Comparison of ENCODE assay signal across 8 cellular contexts in genomic region chr12:53452159-53453077, GRCh38. TPM values are rescaled to one million over a fixed set of nuclear protein-coding genes. Genes with fewer than 3 reads are reported as not detected.
DNase-seq lines count a peak whose midpoint lies in the region; ATAC-seq lines count a peak whose summit lies in the region.

No MANE protein-coding gene starts in this region.

- ATAC-seq in HG03103 (IDR thresholded peaks at IDR 0.05; ENCODE audit: low read depth, unreplicated experiment) = peak; percentile 13

- DNase-seq in EH (ENCODE audit: low read depth) = peak; percentile 88
- DNase-seq in NCI-H526 treated with DMSO at 0.1 percent for 48 hours (lab: John Stamatoyannopoulos, UW) = peak; percentile 33
- DNase-seq in activated CD8-positive, alpha-beta memory T cell treated with anti-CD3 and anti-CD28 coated beads for 24 hours = peak; percentile 93
- DNase-seq in effector CD4-positive, alpha-beta T cell = peak; percentile 71
- DNase-seq in lung microvascular endothelial cell (ENCODE audit: low read depth in 2 of 2) = peak; percentile 96
- DNase-seq in stimulated activated CD4-positive, alpha-beta T cell treated with anti-CD3 and anti-CD28 coated beads, TNF-alpha, amount 100 ng/mL, for 1 hour (ENCODE audit: low read depth in 3 of 3, low spot score in 1 of 3) = peak; percentile 53 to 66 (median 62)
- DNase-seq in DMS153 (lab: John Stamatoyannopoulos, UW) = no peak

RNA-seq across cellular contexts. Expression of gene PCBP2, which starts 0.5 kb away (rescaled TPM):
- total RNA-seq in lung microvascular endothelial cell = 299 TPM in 2 replicates

RNA-seq across cellular contexts. Expression of gene PRR13, which starts 10.9 kb away (rescaled TPM):
- total RNA-seq in lung microvascular endothelial cell = 14.1 and 17.9 TPM in 2 replicates

RNA-seq across cellular contexts. Expression of gene AMHR2, which starts 28.8 kb away (rescaled TPM):
- total RNA-seq in lung microvascular endothelial cell = not detected in 2 replicates

RNA-seq across cellular contexts. Expression of gene MAP3K12, which starts 46.8 kb away (rescaled TPM):
- 2.4 and 5.7 TPM in 2 replicates for total RNA-seq in lung microvascular endothelial cell

RNA-seq across cellular contexts. Expression of gene TARBP2, which starts 48.7 kb away (rescaled TPM):
- 33.1 and 36.1 TPM in 2 replicates for total RNA-seq in lung microvascular endothelial cell
